ENCODE assay signal across 13 cellular contexts in the genomic region with DNA sequence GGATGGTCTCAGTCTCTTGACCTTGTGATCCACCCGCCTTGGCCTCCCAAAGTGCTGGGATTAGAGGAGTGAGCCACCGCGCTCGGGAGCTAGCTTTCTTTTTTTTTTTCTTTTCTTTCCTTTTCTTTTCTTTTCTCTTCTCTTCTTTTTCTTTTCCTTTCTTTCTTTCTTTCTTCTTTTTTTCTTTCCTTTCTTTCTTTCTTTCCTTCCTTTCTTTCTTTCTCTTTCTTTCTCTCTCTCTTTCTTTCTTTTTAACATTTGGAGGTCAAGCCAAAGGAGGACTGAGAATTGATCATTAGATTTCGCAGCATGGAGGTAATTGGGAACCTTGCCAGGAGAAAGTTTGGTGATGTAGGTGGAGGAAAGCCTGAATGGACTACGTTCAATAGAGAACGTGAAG.
DNase-seq lines count a peak whose midpoint lies in the region; ATAC-seq and TF ChIP-seq lines count a peak whose summit lies in the region.
"Had no signal": no experiment of that assay in that cellular context is flagged by ENCODE, and none has a peak within 500 bp of the region (broad histone marks: within the 10 kb centered on the region; RNA-seq: fewer than 3 reads in every experiment).

No MANE protein-coding gene starts in this region.

- H3K9me3 Mint-ChIP-seq in CD4-positive, CD25-positive, alpha-beta regulatory T cell = peaks cover 0 to 4% (median 0%) of the 10 kb centered on the region in 7 donors
- H3K9me3 Mint-ChIP-seq in GM23338 = peaks cover 3% of the 10 kb centered on the region; the same call in 1 of the 3 replicates
- no peaks in the 10 kb centered on the region for H3K9me3 Mint-ChIP-seq in activated naive CD8-positive, alpha-beta T cell (ENCODE audit: low read depth)

- H3K27me3 Mint-ChIP-seq in CD4-positive, CD25-positive, alpha-beta regulatory T cell = peaks cover 50% of the 10 kb centered on the region
- peaks cover 11% of the 10 kb centered on the region for H3K27me3 Mint-ChIP-seq in GM23338 (ENCODE audit: insufficient read depth, low read depth, poor library complexity)
- peaks cover 37% of the 10 kb centered on the region for H3K27me3 Mint-ChIP-seq in activated naive CD8-positive, alpha-beta T cell

- H3K4me3 Mint-ChIP-seq in CD4-positive, CD25-positive, alpha-beta regulatory T cell = peak overlapping the region; percentile 49 to 92 (median 80)
- H3K4me3 Mint-ChIP-seq in GM23338 = peak overlapping the region; percentile 95
- H3K4me3 Mint-ChIP-seq in activated naive CD8-positive, alpha-beta T cell = peak overlapping the region; percentile 92

- DNase-seq in CD4-positive, CD25-positive, alpha-beta regulatory T cell = no peak
- DNase-seq in GM23338 (ENCODE audit: low spot score) (no peak), mesendoderm (no peak)
- DNase-seq in stimulated activated CD4-positive, alpha-beta T cell treated with anti-CD3 and anti-CD28 coated beads, Interleukin-4, amount 100 ng/mL, for 1 hour = no peak
- DNase-seq: activated CD4-positive, alpha-beta T cell treated with anti-CD3 and anti-CD28 coated beads, Interleukin-2, amount 50 U/mL, for 48 hours; activated naive CD4-positive, alpha-beta T cell treated with Interleukin-2 at 50 U/mL for 16 hours; HCEC 1CT; stimulated activated CD4-positive, alpha-beta T cell treated with anti-CD3 and anti-CD28 coated beads, Interleukin-2, amount 100 ng/mL, for 48 hours had no signal

- peak overlapping the region; percentile 63 for H3K9ac ChIP-seq in mesendoderm (ENCODE audit: low read length)

- no peaks in the 10 kb centered on the region for H3K36me3 Mint-ChIP-seq in CD4-positive, CD25-positive, alpha-beta regulatory T cell
- H3K36me3 Mint-ChIP-seq in GM23338 (ENCODE audit: low read depth) = peaks cover 20% of the 10 kb centered on the region
- peaks cover 6% of the 10 kb centered on the region for H3K36me3 Mint-ChIP-seq in activated naive CD8-positive, alpha-beta T cell

- H2BK120ac ChIP-seq in mesendoderm (ENCODE audit: low read depth, low read length) = no peak overlapping the region

- TF ChIP-seq CTCF in GM23338 (conservative IDR thresholded peaks at IDR 0.05; ENCODE audit: low read depth in 2 of 2) = no peak

- no peak overlapping the region for H3K4me3 ChIP-seq in CD4-positive, CD25-positive, alpha-beta regulatory T cell (ENCODE audit: low read depth, low read length)
- H3K4me3 ChIP-seq in GM23338 (peak overlapping the region; percentile 67), mesendoderm (ENCODE audit: low read length) (no peak overlapping the region)
- H3K4me3 ChIP-seq: lung had no signal

- H3K4me1 Mint-ChIP-seq in CD4-positive, CD25-positive, alpha-beta regulatory T cell = peaks cover 0 to 23% (median 11%) of the 10 kb centered on the region in 4 donors
- peaks cover 24% of the 10 kb centered on the region for H3K4me1 Mint-ChIP-seq in GM23338
- peaks cover 20% of the 10 kb centered on the region for H3K4me1 Mint-ChIP-seq in activated naive CD8-positive, alpha-beta T cell (ENCODE audit: low read depth)

- H3K23ac ChIP-seq in mesendoderm (ENCODE audit: low read length) = no peak overlapping the region

- no peak overlapping the region for H2BK15ac ChIP-seq in mesendoderm (replicated peaks; ENCODE audit: low read depth)

- H3K9me2 ChIP-seq in GM23338 (ENCODE audit: insufficient read depth) = peaks cover 5% of the 10 kb centered on the region; the same call in 1 of the 2 replicates

- H3K4me1 ChIP-seq in CD4-positive, CD25-positive, alpha-beta regulatory T cell (ENCODE audit: control insufficient read depth, insufficient read depth, low read length, poor library complexity, severe bottlenecking) = peaks cover 10% of the 10 kb centered on the region
- H3K4me1 ChIP-seq in GM23338 (ENCODE audit: insufficient read depth) (peaks cover 30% of the 10 kb centered on the region), mesendoderm (ENCODE audit: control insufficient read depth, low read depth, low read length) (peaks cover 3% of the 10 kb centered on the region)

- no peak overlapping the region for H2AFZ ChIP-seq in GM23338

- no peak overlapping the region for H4K8ac ChIP-seq in mesendoderm (ENCODE audit: low read depth, low read length)

- no peaks in the 10 kb centered on the region for H3F3A ChIP-seq in GM23338 (replicated peaks; ENCODE audit: low read depth)

- no peaks in the 10 kb centered on the region for H3K36me3 ChIP-seq in CD4-positive, CD25-positive, alpha-beta regulatory T cell (ENCODE audit: control insufficient read depth, insufficient read depth, low read length)
- H3K36me3 ChIP-seq in GM23338 (ENCODE audit: insufficient read depth) (no peaks in the 10 kb centered on the region), mesendoderm (ENCODE audit: control insufficient read depth, insufficient read depth, low read length) (no peaks in the 10 kb centered on the region)

- peak overlapping the region; percentile 96 for H3K18ac ChIP-seq in mesendoderm (ENCODE audit: low read length)

- H3K56ac ChIP-seq in mesendoderm (ENCODE audit: low read length) = peak overlapping the region; percentile 89

- no peak overlapping the region for H3K27ac ChIP-seq in CD4-positive, CD25-positive, alpha-beta regulatory T cell (ENCODE audit: insufficient read depth, low read length, poor library complexity, severe bottlenecking)
- H3K27ac ChIP-seq in GM23338 (ENCODE audit: low read depth) (peak overlapping the region; percentile 97), mesendoderm (ENCODE audit: low read depth, low read length) (peak overlapping the region; percentile 32)

- no peak for ATAC-seq in CD4-positive, CD25-positive, alpha-beta regulatory T cell (ENCODE audit: low read depth in 2 of 2)
- no peak for ATAC-seq in GM23338
- no peak for ATAC-seq in GM19351 (IDR thresholded peaks at IDR 0.05; ENCODE audit: unreplicated experiment)
- ATAC-seq in GM19455 (IDR thresholded peaks at IDR 0.05; ENCODE audit: unreplicated experiment) = no peak
- ATAC-seq in GM21786 (IDR thresholded peaks at IDR 0.05; ENCODE audit: unreplicated experiment) = no peak

- no peak overlapping the region for H3K27ac Mint-ChIP-seq in CD4-positive, CD25-positive, alpha-beta regulatory T cell
- H3K27ac Mint-ChIP-seq in GM23338 = peak overlapping the region; percentile 77
- no peak overlapping the region for H3K27ac Mint-ChIP-seq in activated naive CD8-positive, alpha-beta T cell

- peaks cover 62% of the 10 kb centered on the region for H3K79me2 ChIP-seq in GM23338 (replicated peaks; ENCODE audit: insufficient read depth)
- peaks cover 16% of the 10 kb centered on the region for H3K79me2 ChIP-seq in mesendoderm (ENCODE audit: control insufficient read depth, insufficient read depth, low read length)

- H3K27me3 ChIP-seq in CD4-positive, CD25-positive, alpha-beta regulatory T cell (ENCODE audit: control insufficient read depth, insufficient read depth, low read length) = peaks cover 48% of the 10 kb centered on the region
- no peaks in the 10 kb centered on the region for H3K27me3 ChIP-seq in GM23338 (ENCODE audit: insufficient read depth)
- H3K27me3 ChIP-seq in mesendoderm (ENCODE audit: insufficient read depth, low read length, poor library complexity) = no peaks in the 10 kb centered on the region

- peak overlapping the region; percentile 90 for H2AK5ac ChIP-seq in mesendoderm (ENCODE audit: low read length)

- no CpG with 5 or more reads among the region's 7 CpGs for WGBS in mesendoderm (ENCODE audit: extremely low coverage, insufficient coverage, low lambda C conversion rate)

- H4K20me1 ChIP-seq in GM23338 (replicated peaks; ENCODE audit: insufficient read depth) = no peaks in the 10 kb centered on the region

- peak overlapping the region; percentile 90 for H3K4me2 ChIP-seq in GM23338
- peak overlapping the region; percentile 23 for H3K4me2 ChIP-seq in mesendoderm (ENCODE audit: low read length)

- no peak overlapping the region for H3K4ac ChIP-seq in mesendoderm (ENCODE audit: low read depth, low read length)

- peak overlapping the region; percentile 54 for H2BK5ac ChIP-seq in mesendoderm (ENCODE audit: low read length)

- no peaks in the 10 kb centered on the region for H3K9me3 ChIP-seq in CD4-positive, CD25-positive, alpha-beta regulatory T cell (ENCODE audit: control insufficient read depth in 2 of 2, low read length in 2 of 2)

- H4K5ac ChIP-seq in mesendoderm (ENCODE audit: low read length) = no peak overlapping the region

- H3K79me1 ChIP-seq in mesendoderm (ENCODE audit: low read length) = no peaks in the 10 kb centered on the region
